Comparison of ENCODE assay signal across 39 cellular contexts in the genomic region with DNA sequence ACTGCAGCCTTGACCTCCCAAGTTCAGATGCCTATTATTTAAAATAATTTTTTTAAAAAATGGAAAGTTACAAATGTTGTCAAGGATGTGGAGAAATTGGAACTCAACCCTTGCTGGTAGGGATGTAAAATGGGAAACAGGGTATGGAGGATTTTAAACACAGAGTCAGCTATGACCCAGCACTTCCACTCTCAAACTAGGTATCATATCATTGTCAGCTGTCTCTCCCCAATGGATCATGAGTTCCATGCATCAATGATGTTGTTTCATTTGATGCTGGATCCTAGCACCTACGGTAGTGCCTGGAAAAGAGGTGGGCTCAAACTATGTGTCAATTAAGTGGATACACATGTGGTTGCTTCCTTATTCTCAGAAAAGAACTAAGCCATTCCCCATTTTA.
"Had no signal": no experiment of that assay in that cellular context is flagged by ENCODE, and none has a peak within 500 bp of the region (broad histone marks: within the 10 kb centered on the region; RNA-seq: fewer than 3 reads in every experiment).

No MANE protein-coding gene starts in this region.

- DNase-seq: activated effector memory CD4-positive, alpha-beta T cell treated with anti-CD3 and anti-CD28 coated beads, Interleukin-2, amount 50 U/mL, for 16 hours; activated effector memory CD4-positive, alpha-beta T cell treated with Interleukin-2 at 50 U/mL for 16 hours; activated gamma-delta T cell; activated gamma-delta T cell treated with Interleukin-2 at 50 U/mL for 16 hours; activated naive CD4-positive, alpha-beta T cell; activated naive CD4-positive, alpha-beta T cell treated with anti-CD3 and anti-CD28 coated beads for 36 hours; activated naive CD4-positive, alpha-beta T cell treated with anti-CD3 and anti-CD28 coated beads, Interleukin-2, amount 10 ng/mL, durations not matched to agents 7 days and 5 days; activated naive CD4-positive, alpha-beta T cell treated with anti-CD3 and anti-CD28 coated beads, Interleukin-2, amount 50 U/mL, for 16 hours; activated naive CD4-positive, alpha-beta T cell treated with Interleukin-2 at 50 U/mL for 16 hours; activated naive CD8-positive, alpha-beta T cell treated with anti-CD3 and anti-CD28 coated beads for 36 hours; activated naive CD8-positive, alpha-beta T cell treated with anti-CD3 and anti-CD28 coated beads, Interleukin-2, amount 10 ng/mL, durations not matched to agents 7 days and 5 days; activated naive CD8-positive, alpha-beta T cell treated with anti-CD3 and anti-CD28 coated beads, Interleukin-2, amount 50 U/mL, for 24 hours; activated T-cell treated with anti-CD3 and anti-CD28 coated beads, Interleukin-2, amount 50 U/mL, for 4 hours; activated T-cell treated with anti-CD3 and anti-CD28 coated beads, Interleukin-2, amount 50 U/mL, for 48 hours; activated T-cell treated with anti-CD3 and anti-CD28 coated beads, Interleukin-2, amount 50 U/mL, for 72 hours; adrenal gland; amniotic stem cell; amygdala; anterior cingulate cortex; aorta; body of pancreas; brain microvascular endothelial cell; caudate nucleus; central memory CD4-positive, alpha-beta T cell; cerebellar nuclear complex had no signal

- H3K27ac ChIP-seq: adrenal gland, ascending aorta, body of pancreas, brain microvascular endothelial cell, breast epithelium, cardiac muscle cell had no signal

- H3K36me3 Mint-ChIP-seq: activated naive CD4-positive, alpha-beta T cell treated with anti-CD3 and anti-CD28 coated beads, Interleukin-2, amount 10 ng/mL, durations not matched to agents 7 days and 5 days; activated naive CD4-positive, alpha-beta T cell treated with anti-CD3 and anti-CD28 coated beads, Interleukin-2, amount 50 U/mL, for 24 hours; activated naive CD8-positive, alpha-beta T cell; activated naive CD8-positive, alpha-beta T cell treated with anti-CD3 and anti-CD28 coated beads for 36 hours; activated naive CD8-positive, alpha-beta T cell treated with anti-CD3 and anti-CD28 coated beads, Interleukin-2, amount 10 ng/mL, durations not matched to agents 7 days and 5 days; brain had no signal

- H3K27me3 Mint-ChIP-seq: activated naive CD4-positive, alpha-beta T cell treated with anti-CD3 and anti-CD28 coated beads, Interleukin-2, amount 10 ng/mL, durations not matched to agents 7 days and 5 days; activated naive CD8-positive, alpha-beta T cell treated with anti-CD3 and anti-CD28 coated beads, Interleukin-2, amount 10 ng/mL, durations not matched to agents 7 days and 5 days; activated naive CD8-positive, alpha-beta T cell treated with anti-CD3 and anti-CD28 coated beads, Interleukin-2, amount 50 U/mL, for 24 hours had no signal

- H3K9me3 ChIP-seq: ascending aorta had no signal

- H3K27me3 ChIP-seq: adrenal gland, ascending aorta, body of pancreas, brain microvascular endothelial cell, breast epithelium, cardiac muscle cell had no signal

- H3K4me1 ChIP-seq: adrenal gland, ascending aorta, body of pancreas, breast epithelium had no signal

- H3K36me3 ChIP-seq: adrenal gland, ascending aorta, brain microvascular endothelial cell, breast epithelium, cardiac muscle cell had no signal

- ATAC-seq: activated naive CD4-positive, alpha-beta T cell treated with anti-CD3 and anti-CD28 coated beads, Interleukin-2, amount 50 U/mL, for 72 hours; activated naive CD8-positive, alpha-beta T cell treated with anti-CD3 and anti-CD28 coated beads, Interleukin-2, amount 50 U/mL, for 24 hours; activated T-cell treated with anti-CD3 and anti-CD28 coated beads, Interleukin-2, amount 50 U/mL, for 4 hours; activated T-cell treated with anti-CD3 and anti-CD28 coated beads, Interleukin-2, amount 50 U/mL, for 72 hours; activated T-helper 17 cell treated with anti-CD3 and anti-CD28 coated beads, Interleukin-2, amount 50 U/mL, for 72 hours; body of pancreas had no signal

- H3K4me3 Mint-ChIP-seq: activated naive CD4-positive, alpha-beta T cell treated with anti-CD3 and anti-CD28 coated beads for 36 hours; activated naive CD4-positive, alpha-beta T cell treated with anti-CD3 and anti-CD28 coated beads, Interleukin-2, amount 10 ng/mL, durations not matched to agents 7 days and 5 days; activated naive CD4-positive, alpha-beta T cell treated with anti-CD3 and anti-CD28 coated beads, Interleukin-2, amount 50 U/mL, for 24 hours; activated naive CD8-positive, alpha-beta T cell; activated naive CD8-positive, alpha-beta T cell treated with anti-CD3 and anti-CD28 coated beads for 36 hours; activated naive CD8-positive, alpha-beta T cell treated with anti-CD3 and anti-CD28 coated beads, Interleukin-2, amount 10 ng/mL, durations not matched to agents 7 days and 5 days; activated naive CD8-positive, alpha-beta T cell treated with anti-CD3 and anti-CD28 coated beads, Interleukin-2, amount 50 U/mL, for 24 hours; activated T-cell treated with anti-CD3 and anti-CD28 coated beads, Interleukin-2, amount 50 U/mL, for 4 hours; activated T-cell treated with anti-CD3 and anti-CD28 coated beads, Interleukin-2, amount 50 U/mL, for 72 hours; activated T-helper 1 cell treated with anti-CD3 and anti-CD28 coated beads, Interleukin-12 subunit alpha, Interleukin-12 subunit beta, Interleukin-2, Interleukin-4 antibody, amounts not matched to agents 30 ng/mL and 10 ng/mL and 1 ng/mL, durations not matched to agents 14 hours and 24 hours and 36 hours; activated T-helper 17 cell treated with anti-CD3 and anti-CD28 coated beads, Interleukin-2, amount 50 U/mL, for 72 hours; brain; central memory CD8-positive, alpha-beta T cell had no signal

- H3K27ac Mint-ChIP-seq: activated naive CD4-positive, alpha-beta T cell treated with anti-CD3 and anti-CD28 coated beads for 36 hours; activated naive CD4-positive, alpha-beta T cell treated with anti-CD3 and anti-CD28 coated beads, Interleukin-2, amount 10 ng/mL, durations not matched to agents 7 days and 5 days; activated naive CD4-positive, alpha-beta T cell treated with anti-CD3 and anti-CD28 coated beads, Interleukin-2, amount 50 U/mL, for 24 hours; activated naive CD4-positive, alpha-beta T cell treated with anti-CD3 and anti-CD28 coated beads, Interleukin-2, amount 50 U/mL, for 72 hours; activated naive CD8-positive, alpha-beta T cell; activated naive CD8-positive, alpha-beta T cell treated with anti-CD3 and anti-CD28 coated beads for 36 hours; activated naive CD8-positive, alpha-beta T cell treated with anti-CD3 and anti-CD28 coated beads, Interleukin-2, amount 10 ng/mL, durations not matched to agents 7 days and 5 days; activated naive CD8-positive, alpha-beta T cell treated with anti-CD3 and anti-CD28 coated beads, Interleukin-2, amount 50 U/mL, for 24 hours; activated T-cell treated with anti-CD3 and anti-CD28 coated beads, Interleukin-2, amount 50 U/mL, for 72 hours; activated T-helper 1 cell treated with anti-CD3 and anti-CD28 coated beads, Interleukin-12 subunit alpha, Interleukin-12 subunit beta, Interleukin-2, Interleukin-4 antibody, amounts not matched to agents 30 ng/mL and 10 ng/mL and 1 ng/mL, durations not matched to agents 14 hours and 24 hours and 36 hours; activated T-helper 17 cell treated with anti-CD3 and anti-CD28 coated beads, Interleukin-2, amount 50 U/mL, for 72 hours; activated T-helper 2 cell treated with anti-CD3 and anti-CD28 coated beads, Interferon-gamma antibody, Interleukin-2, Interleukin-4, amounts not matched to agents 10 μg/mL and 5 μg/mL and 100 μg/mL, durations not matched to agents 14 hours and 24 hours and 36 hours; brain had no signal

- FAIRE-seq: astrocyte, bronchial epithelial cell, colon had no signal

- H3K4me3 ChIP-seq: adrenal gland, ascending aorta, body of pancreas, breast epithelium, cardiac muscle cell had no signal

- H3K4me1 Mint-ChIP-seq: activated naive CD4-positive, alpha-beta T cell treated with anti-CD3 and anti-CD28 coated beads, Interleukin-2, amount 10 ng/mL, durations not matched to agents 7 days and 5 days; activated naive CD4-positive, alpha-beta T cell treated with anti-CD3 and anti-CD28 coated beads, Interleukin-2, amount 50 U/mL, for 24 hours; activated naive CD8-positive, alpha-beta T cell treated with anti-CD3 and anti-CD28 coated beads for 36 hours; activated naive CD8-positive, alpha-beta T cell treated with anti-CD3 and anti-CD28 coated beads, Interleukin-2, amount 10 ng/mL, durations not matched to agents 7 days and 5 days; activated naive CD8-positive, alpha-beta T cell treated with anti-CD3 and anti-CD28 coated beads, Interleukin-2, amount 50 U/mL, for 24 hours; activated T-helper 17 cell treated with anti-CD3 and anti-CD28 coated beads, Interleukin-2, amount 50 U/mL, for 72 hours; central memory CD8-positive, alpha-beta T cell had no signal
